ENCODE assay signal across 8 cellular contexts in genomic region chr15:42704492-42704926, GRCh38. TPM values are rescaled to one million over a fixed set of nuclear protein-coding genes. Genes with fewer than 3 reads are reported as not detected.
A peak's percentile ranks its signal among the peaks of the same experiment; 100 is the strongest.
DNase-seq lines count a peak whose midpoint lies in the region; ATAC-seq and TF ChIP-seq lines count a peak whose summit lies in the region.

No MANE protein-coding gene starts in this region.

- TF ChIP-seq CTCF in RWPE1 (conservative IDR thresholded peaks at IDR 0.05; ENCODE audit: low read depth) (peak; percentile 93), omental fat pad (IDR thresholded peaks at IDR 0.05) (no peak), type B pancreatic cell (conservative IDR thresholded peaks at IDR 0.05) (peak; percentile 88)

- peaks cover 10% of the 10 kb centered on the region for H3K36me3 Mint-ChIP-seq in type B pancreatic cell

- no peak overlapping the region for H3K27ac ChIP-seq in RWPE1

- H3K4me3 ChIP-seq in Jurkat, Clone E6-1 (ENCODE audit: low read length) = no peak overlapping the region

- H3K4me3 Mint-ChIP-seq in type B pancreatic cell = no peak overlapping the region

- peak; percentile 93 for ATAC-seq in omental fat pad (ENCODE audit: low FRiP score)
- no peak for ATAC-seq in HG03469 (IDR thresholded peaks at IDR 0.05; ENCODE audit: unreplicated experiment)

- no peaks in the 10 kb centered on the region for H3K9me3 Mint-ChIP-seq in type B pancreatic cell

- POLR2A ChIA-PET in RWPE1 (lab: Yijun Ruan, JAX; ENCODE audit: low non-redundant PET) = no interaction called here

- no peaks in the 10 kb centered on the region for H3K27me3 Mint-ChIP-seq in type B pancreatic cell

- H3K4me1 Mint-ChIP-seq in type B pancreatic cell (ENCODE audit: unreplicated experiment) = no peaks in the 10 kb centered on the region

- CTCF ChIA-PET in RWPE1 (lab: Yijun Ruan, JAX) = interaction anchor here (0.5 to 1.6 kb wide), 6 partner anchors 10 to 582 kb away, joined by 3 to 6 read pairs (median 3); no protein-coding TSS in a partner anchor

- no peak overlapping the region for H3K27ac Mint-ChIP-seq in type B pancreatic cell

- DNase-seq in EL = peak; percentile 69
- peak; percentile 56 for DNase-seq in Jurkat, Clone E6-1 (ENCODE audit: low read depth, low spot score)
- peak; percentile 75 for DNase-seq in RWPE1 (ENCODE audit: low spot score)
- peak; percentile 37 for DNase-seq in activated effector memory CD4-positive, alpha-beta T cell treated with Interleukin-2 at 50 U/mL for 16 hours
- peak; percentile 42 for DNase-seq in foreskin melanocyte
- DNase-seq in omental fat pad (ENCODE audit: low spot score) = peak; percentile 37
- DNase-seq in type B pancreatic cell (ENCODE audit: extremely low spot score, unreplicated experiment) = peak; percentile 67

RNA-seq across cellular contexts. Expression of gene CDAN1, which starts 32.4 kb away (rescaled TPM):
- polyA plus RNA-seq in Jurkat, Clone E6-1 (2012; ENCODE audit: insufficient read depth, insufficient read length) = 24.3 TPM
- 10 to 100 TPM in 1 of 4 donors, 1 to 10 TPM in 3; 5.4 to 15.1 (median 7.5) TPM for total RNA-seq in omental fat pad
- 25.8 and 37.2 TPM in 2 replicates for total RNA-seq in type B pancreatic cell (ENCODE audit: low replicate concordance)

Comparison
In these comparisons a context has a peak if more than half of its experiments do, and no peak if none do; other contexts are left out.
1. CTCF ChIP-seq: peak in RWPE1 (single experiment) and type B pancreatic cell (single experiment); none in omental fat pad (0 of 3).
2. Peak in every context shown above with its lines, with median percentiles within 50 percentile points of each other: DNase-seq.